In genomic region chr14:103020271-103020910, GRCh38 we compare ENCODE assay signal across 19 cellular contexts. TPM values are rescaled to one million over a fixed set of nuclear protein-coding genes. Genes with fewer than 3 reads are reported as not detected.
"Had no signal": no experiment of that assay in that cellular context is flagged by ENCODE, and none has a peak within 500 bp of the region (broad histone marks: within the 10 kb centered on the region; RNA-seq: fewer than 3 reads in every experiment).

No MANE protein-coding gene starts in this region.

- H3K27me3 ChIP-seq: tibial artery, vagina had no signal

- H3K36me3 ChIP-seq: vagina had no signal

- H3K4me3 ChIP-seq: lung, mucosa of descending colon, tibial artery, vagina had no signal

- H3K27ac Mint-ChIP-seq: activated CD8-positive, alpha-beta memory T cell treated with anti-CD3 and anti-CD28 coated beads, Interleukin-2, amount 10 ng/mL, durations not matched to agents 7 days and 5 days; immature natural killer cell; stimulated activated naive CD8-positive, alpha-beta T cell treated with anti-CD3 and anti-CD28 coated beads, Interleukin-15, Interleukin-2, amounts not matched to agents 100 ng/mL and 50 ng/mL, for 24 hours had no signal

- H3K9me3 ChIP-seq: mucosa of descending colon, tibial artery, vagina had no signal

- H3K9me3 Mint-ChIP-seq: effector memory CD8-positive, alpha-beta T cell; stimulated activated naive CD8-positive, alpha-beta T cell treated with anti-CD3 and anti-CD28 coated beads, Interleukin-15, Interleukin-2, amounts not matched to agents 100 ng/mL and 50 ng/mL, for 24 hours had no signal

- H3K4me1 Mint-ChIP-seq: immature natural killer cell had no signal

- H3K27ac ChIP-seq: tibial artery, vagina had no signal

- DNase-seq: activated CD4-positive, alpha-beta T cell treated with anti-CD3 and anti-CD28 coated beads, Interleukin-2, amount 50 U/mL, for 48 hours; activated CD8-positive, alpha-beta memory T cell treated with anti-CD3 and anti-CD28 coated beads, Interleukin-2, amount 10 ng/mL, durations not matched to agents 7 days and 5 days; activated T-cell treated with anti-CD3 and anti-CD28 coated beads, Interleukin-2, amount 50 U/mL, for 48 hours; effector memory CD8-positive, alpha-beta T cell; erythroblast; glutamatergic neuron; immature natural killer cell; left cardiac atrium; mucosa of descending colon; naive thymus-derived CD8-positive, alpha-beta T cell; stimulated activated CD4-positive, alpha-beta T cell treated with anti-CD3 and anti-CD28 coated beads, Interleukin-15, amount 100 ng/mL, for 24 hours; stimulated activated CD4-positive, alpha-beta T cell treated with anti-CD3 and anti-CD28 coated beads, Interleukin-4, amount 100 ng/mL, for 24 hours; T-helper 2 cell; tibial artery had no signal

- H3K36me3 Mint-ChIP-seq: activated CD8-positive, alpha-beta memory T cell treated with anti-CD3 and anti-CD28 coated beads, Interleukin-2, amount 10 ng/mL, durations not matched to agents 7 days and 5 days; immature natural killer cell had no signal

- H3K4me3 Mint-ChIP-seq: activated CD8-positive, alpha-beta memory T cell treated with anti-CD3 and anti-CD28 coated beads, Interleukin-2, amount 10 ng/mL, durations not matched to agents 7 days and 5 days; effector memory CD8-positive, alpha-beta T cell; immature natural killer cell; stimulated activated naive CD8-positive, alpha-beta T cell treated with anti-CD3 and anti-CD28 coated beads, Interleukin-15, Interleukin-2, amounts not matched to agents 100 ng/mL and 50 ng/mL, for 24 hours had no signal

- FAIRE-seq: TTC549 had no signal

- ATAC-seq: activated CD4-positive, CD25-positive, alpha-beta regulatory T cell treated with anti-CD3 and anti-CD28 coated beads, Interleukin-2, amount 50 U/mL, for 24 hours; activated CD8-positive, alpha-beta memory T cell treated with anti-CD3 and anti-CD28 coated beads, Interleukin-2, amount 10 ng/mL, durations not matched to agents 7 days and 5 days; effector memory CD8-positive, alpha-beta T cell; mucosa of descending colon; naive thymus-derived CD8-positive, alpha-beta T cell had no signal

RNA-seq across cellular contexts. Expression of gene CDC42BPB, which starts 37.0 kb away (rescaled TPM):
- polyA plus RNA-seq: immature natural killer cell had no signal
